In genomic region chr9:113633782-113634596, GRCh38 we compare ENCODE assay signal across 1 cellular context.
TF ChIP-seq lines count a peak whose summit lies in the region.

No MANE protein-coding gene starts in this region.

TF ChIP-seq in HepG2, 621 proteins besides CTCF, POLR2A, EP300 and RAD21 (continued from another document and continues in another):
- TF ChIP-seq, protein P1, sequence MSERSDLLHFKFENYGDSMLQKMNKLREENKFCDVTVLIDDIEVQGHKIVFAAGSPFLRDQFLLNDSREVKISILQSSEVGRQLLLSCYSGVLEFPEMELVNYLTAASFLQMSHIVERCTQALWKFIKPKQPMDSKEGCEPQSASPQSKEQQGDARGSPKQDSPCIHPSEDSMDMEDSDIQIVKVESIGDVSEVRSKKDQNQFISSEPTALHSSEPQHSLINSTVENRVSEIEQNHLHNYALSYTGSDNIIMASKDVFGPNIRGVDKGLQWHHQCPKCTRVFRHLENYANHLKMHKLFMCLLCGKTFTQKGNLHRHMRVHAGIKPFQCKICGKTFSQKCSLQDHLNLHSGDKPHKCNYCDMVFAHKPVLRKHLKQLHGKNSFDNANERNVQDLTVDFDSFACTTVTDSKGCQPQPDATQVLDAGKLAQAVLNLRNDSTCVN (CRISPR knock-in tag; IDR thresholded peaks at IDR 0.05; ENCODE audit: borderline replicate concordance) = no peak
- TF ChIP-seq SRF (IDR thresholded peaks at IDR 0.05; ENCODE audit: low read depth, low read length) = no peak
- no peak for TF ChIP-seq FOXM1 (CRISPR knock-in tag; IDR thresholded peaks at IDR 0.05)
- no peak for TF ChIP-seq ZNF782 (CRISPR knock-in tag; IDR thresholded peaks at IDR 0.05; ENCODE audit: borderline replicate concordance)
- TF ChIP-seq, protein P2, sequence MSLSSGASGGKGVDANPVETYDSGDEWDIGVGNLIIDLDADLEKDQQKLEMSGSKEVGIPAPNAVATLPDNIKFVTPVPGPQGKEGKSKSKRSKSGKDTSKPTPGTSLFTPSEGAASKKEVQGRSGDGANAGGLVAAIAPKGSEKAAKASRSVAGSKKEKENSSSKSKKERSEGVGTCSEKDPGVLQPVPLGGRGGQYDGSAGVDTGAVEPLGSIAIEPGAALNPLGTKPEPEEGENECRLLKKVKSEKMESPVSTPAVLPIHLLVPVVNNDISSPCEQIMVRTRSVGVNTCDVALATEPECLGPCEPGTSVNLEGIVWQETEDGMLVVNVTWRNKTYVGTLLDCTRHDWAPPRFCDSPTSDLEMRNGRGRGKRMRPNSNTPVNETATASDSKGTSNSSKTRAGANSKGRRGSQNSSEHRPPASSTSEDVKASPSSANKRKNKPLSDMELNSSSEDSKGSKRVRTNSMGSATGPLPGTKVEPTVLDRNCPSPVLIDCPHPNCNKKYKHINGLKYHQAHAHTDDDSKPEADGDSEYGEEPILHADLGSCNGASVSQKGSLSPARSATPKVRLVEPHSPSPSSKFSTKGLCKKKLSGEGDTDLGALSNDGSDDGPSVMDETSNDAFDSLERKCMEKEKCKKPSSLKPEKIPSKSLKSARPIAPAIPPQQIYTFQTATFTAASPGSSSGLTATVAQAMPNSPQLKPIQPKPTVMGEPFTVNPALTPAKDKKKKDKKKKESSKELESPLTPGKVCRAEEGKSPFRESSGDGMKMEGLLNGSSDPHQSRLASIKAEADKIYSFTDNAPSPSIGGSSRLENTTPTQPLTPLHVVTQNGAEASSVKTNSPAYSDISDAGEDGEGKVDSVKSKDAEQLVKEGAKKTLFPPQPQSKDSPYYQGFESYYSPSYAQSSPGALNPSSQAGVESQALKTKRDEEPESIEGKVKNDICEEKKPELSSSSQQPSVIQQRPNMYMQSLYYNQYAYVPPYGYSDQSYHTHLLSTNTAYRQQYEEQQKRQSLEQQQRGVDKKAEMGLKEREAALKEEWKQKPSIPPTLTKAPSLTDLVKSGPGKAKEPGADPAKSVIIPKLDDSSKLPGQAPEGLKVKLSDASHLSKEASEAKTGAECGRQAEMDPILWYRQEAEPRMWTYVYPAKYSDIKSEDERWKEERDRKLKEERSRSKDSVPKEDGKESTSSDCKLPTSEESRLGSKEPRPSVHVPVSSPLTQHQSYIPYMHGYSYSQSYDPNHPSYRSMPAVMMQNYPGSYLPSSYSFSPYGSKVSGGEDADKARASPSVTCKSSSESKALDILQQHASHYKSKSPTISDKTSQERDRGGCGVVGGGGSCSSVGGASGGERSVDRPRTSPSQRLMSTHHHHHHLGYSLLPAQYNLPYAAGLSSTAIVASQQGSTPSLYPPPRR (CRISPR knock-in tag; IDR thresholded peaks at IDR 0.05; ENCODE audit: borderline replicate concordance) = no peak
- no peak for TF ChIP-seq EED (CRISPR knock-in tag; IDR thresholded peaks at IDR 0.05)
- TF ChIP-seq ZNF800 (CRISPR knock-in tag; IDR thresholded peaks at IDR 0.05) = 0 out of 2 replicates have a peak, but pooled peaks have one; percentile 54
- TF ChIP-seq RXRA (CRISPR knock-in tag; IDR thresholded peaks at IDR 0.05) = peak; percentile 23; the same call in 1 of the 2 replicates
- TF ChIP-seq ZNF83 (CRISPR knock-in tag; IDR thresholded peaks at IDR 0.05; ENCODE audit: borderline replicate concordance) = peak; percentile 64; the same call in 1 of the 2 replicates
- peak; percentile 81 for TF ChIP-seq ZNF687 (CRISPR knock-in tag; IDR thresholded peaks at IDR 0.05)
- TF ChIP-seq, protein P3, sequence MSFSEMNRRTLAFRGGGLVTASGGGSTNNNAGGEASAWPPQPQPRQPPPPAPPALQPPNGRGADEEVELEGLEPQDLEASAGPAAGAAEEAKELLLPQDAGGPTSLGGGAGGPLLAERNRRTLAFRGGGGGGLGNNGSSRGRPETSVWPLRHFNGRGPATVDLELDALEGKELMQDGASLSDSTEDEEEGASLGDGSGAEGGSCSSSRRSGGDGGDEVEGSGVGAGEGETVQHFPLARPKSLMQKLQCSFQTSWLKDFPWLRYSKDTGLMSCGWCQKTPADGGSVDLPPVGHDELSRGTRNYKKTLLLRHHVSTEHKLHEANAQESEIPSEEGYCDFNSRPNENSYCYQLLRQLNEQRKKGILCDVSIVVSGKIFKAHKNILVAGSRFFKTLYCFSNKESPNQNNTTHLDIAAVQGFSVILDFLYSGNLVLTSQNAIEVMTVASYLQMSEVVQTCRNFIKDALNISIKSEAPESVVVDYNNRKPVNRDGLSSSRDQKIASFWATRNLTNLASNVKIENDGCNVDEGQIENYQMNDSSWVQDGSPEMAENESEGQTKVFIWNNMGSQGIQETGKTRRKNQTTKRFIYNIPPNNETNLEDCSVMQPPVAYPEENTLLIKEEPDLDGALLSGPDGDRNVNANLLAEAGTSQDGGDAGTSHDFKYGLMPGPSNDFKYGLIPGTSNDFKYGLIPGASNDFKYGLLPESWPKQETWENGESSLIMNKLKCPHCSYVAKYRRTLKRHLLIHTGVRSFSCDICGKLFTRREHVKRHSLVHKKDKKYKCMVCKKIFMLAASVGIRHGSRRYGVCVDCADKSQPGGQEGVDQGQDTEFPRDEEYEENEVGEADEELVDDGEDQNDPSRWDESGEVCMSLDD (CRISPR knock-in tag; IDR thresholded peaks at IDR 0.05; ENCODE audit: borderline replicate concordance) = no peak
- no peak for TF ChIP-seq KLF11 (CRISPR knock-in tag; IDR thresholded peaks at IDR 0.05)
- TF ChIP-seq UBTF (CRISPR knock-in tag; IDR thresholded peaks at IDR 0.05) = 0 out of 2 replicates have a peak, but pooled peaks have one; percentile 33
- no peak for TF ChIP-seq ZNF138 (CRISPR knock-in tag; IDR thresholded peaks at IDR 0.05; ENCODE audit: low read depth)
- peak; percentile 50; the same call in 1 of the 2 replicates for TF ChIP-seq RELA (CRISPR knock-in tag; IDR thresholded peaks at IDR 0.05)
- no peak for TF ChIP-seq RNF219 (CRISPR knock-in tag; IDR thresholded peaks at IDR 0.05)
- TF ChIP-seq SMAD3 (CRISPR knock-in tag; IDR thresholded peaks at IDR 0.05) = no peak
- TF ChIP-seq ZFP91 (CRISPR knock-in tag; IDR thresholded peaks at IDR 0.05; ENCODE audit: borderline replicate concordance) = 0 out of 2 replicates have a peak, but pooled peaks have one; percentile 34
- no peak for TF ChIP-seq FOSL1 (CRISPR knock-in tag; IDR thresholded peaks at IDR 0.05; ENCODE audit: borderline replicate concordance)
- TF ChIP-seq, protein P4, sequence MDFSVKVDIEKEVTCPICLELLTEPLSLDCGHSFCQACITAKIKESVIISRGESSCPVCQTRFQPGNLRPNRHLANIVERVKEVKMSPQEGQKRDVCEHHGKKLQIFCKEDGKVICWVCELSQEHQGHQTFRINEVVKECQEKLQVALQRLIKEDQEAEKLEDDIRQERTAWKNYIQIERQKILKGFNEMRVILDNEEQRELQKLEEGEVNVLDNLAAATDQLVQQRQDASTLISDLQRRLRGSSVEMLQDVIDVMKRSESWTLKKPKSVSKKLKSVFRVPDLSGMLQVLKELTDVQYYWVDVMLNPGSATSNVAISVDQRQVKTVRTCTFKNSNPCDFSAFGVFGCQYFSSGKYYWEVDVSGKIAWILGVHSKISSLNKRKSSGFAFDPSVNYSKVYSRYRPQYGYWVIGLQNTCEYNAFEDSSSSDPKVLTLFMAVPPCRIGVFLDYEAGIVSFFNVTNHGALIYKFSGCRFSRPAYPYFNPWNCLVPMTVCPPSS (IDR thresholded peaks at IDR 0.05) = no peak
